In genomic region chr16:75288596-75289120, GRCh38 we compare ENCODE assay signal across 8 cellular contexts. TPM values are rescaled to one million over a fixed set of nuclear protein-coding genes. Genes with fewer than 3 reads are reported as not detected.
DNase-seq lines count a peak whose midpoint lies in the region; ATAC-seq, FAIRE-seq and TF ChIP-seq lines count a peak whose summit lies in the region.

No MANE protein-coding gene starts in this region.

- CTCF ChIA-PET in activated CD4-positive, alpha-beta memory T cell treated with anti-CD3 and anti-CD28 coated beads for 36 hours (lab: Charles Lee) = no interaction called here

- H3K27me3 Mint-ChIP-seq in activated CD4-positive, alpha-beta memory T cell treated with anti-CD3 and anti-CD28 coated beads for 36 hours = peaks cover 6% of the 10 kb centered on the region
- peaks cover 6% of the 10 kb centered on the region for H3K27me3 Mint-ChIP-seq in glutamatergic neuron (ENCODE audit: unreplicated experiment)

- POLR2A ChIA-PET in activated CD4-positive, alpha-beta memory T cell treated with anti-CD3 and anti-CD28 coated beads for 36 hours (lab: Charles Lee) = no interaction called here

- no peaks in the 10 kb centered on the region for H3K9me3 Mint-ChIP-seq in activated CD4-positive, alpha-beta memory T cell treated with anti-CD3 and anti-CD28 coated beads for 36 hours
- H3K9me3 Mint-ChIP-seq in glutamatergic neuron (ENCODE audit: unreplicated experiment) = peaks cover 7% of the 10 kb centered on the region

- ATAC-seq in HG02885 (IDR thresholded peaks at IDR 0.05; ENCODE audit: poor library complexity, unreplicated experiment) (peak; percentile 83), HG03135 (IDR thresholded peaks at IDR 0.05; ENCODE audit: unreplicated experiment) (no peak), HG02678 (IDR thresholded peaks at IDR 0.05; ENCODE audit: unreplicated experiment) (no peak), GM21576 (IDR thresholded peaks at IDR 0.05; ENCODE audit: unreplicated experiment) (no peak)

- peak; percentile 79 for DNase-seq in activated CD4-positive, alpha-beta memory T cell treated with anti-CD3 and anti-CD28 coated beads for 36 hours
- DNase-seq in glutamatergic neuron (no peak), HTR-8/SVneo (ENCODE audit: insufficient read length, low spot score) (no peak)
- DNase-seq in stimulated activated CD8-positive, alpha-beta memory T cell treated with anti-CD3 and anti-CD28 coated beads, Interleukin-2, amount 100 ng/mL, for 1 hour (ENCODE audit: low read depth in 2 of 2) = peak; percentile 11 to 15

- peak overlapping the region; percentile 0 for H3K27ac Mint-ChIP-seq in activated CD4-positive, alpha-beta memory T cell treated with anti-CD3 and anti-CD28 coated beads for 36 hours
- H3K27ac Mint-ChIP-seq in glutamatergic neuron (ENCODE audit: unreplicated experiment) = peak overlapping the region; percentile 92

- H3K36me3 Mint-ChIP-seq in activated CD4-positive, alpha-beta memory T cell treated with anti-CD3 and anti-CD28 coated beads for 36 hours = peaks cover 30% of the 10 kb centered on the region
- no peaks in the 10 kb centered on the region for H3K36me3 Mint-ChIP-seq in glutamatergic neuron (ENCODE audit: unreplicated experiment)

- intact Hi-C loops in activated CD4-positive, alpha-beta memory T cell treated with anti-CD3 and anti-CD28 coated beads for 36 hours (cut with micrococcal nuclease) = no loop called here

- no peak for FAIRE-seq in HTR-8/SVneo (lab: Jason Lieb, UNC)

- no peak for TF ChIP-seq CTCF in glutamatergic neuron (IDR thresholded peaks at IDR 0.05; ENCODE audit: partially characterized antibody, unreplicated experiment)

- peak overlapping the region; percentile 3 for H3K4me3 Mint-ChIP-seq in activated CD4-positive, alpha-beta memory T cell treated with anti-CD3 and anti-CD28 coated beads for 36 hours
- H3K4me3 Mint-ChIP-seq in glutamatergic neuron (ENCODE audit: unreplicated experiment) = peak overlapping the region; percentile 48

- H3K4me1 Mint-ChIP-seq in activated CD4-positive, alpha-beta memory T cell treated with anti-CD3 and anti-CD28 coated beads for 36 hours (ENCODE audit: low read depth) = peaks cover 16% of the 10 kb centered on the region
- peaks cover 22% of the 10 kb centered on the region for H3K4me1 Mint-ChIP-seq in glutamatergic neuron (ENCODE audit: low read depth, unreplicated experiment)

RNA-seq across cellular contexts. Expression of gene BCAR1, which starts 37.2 kb away (rescaled TPM):
- 1 to 10 TPM in 1 of 2 experiments, under 1 TPM in 1; 0.78 to 1.1 TPM for total RNA-seq in activated CD4-positive, alpha-beta memory T cell treated with anti-CD3 and anti-CD28 coated beads for 36 hours
- total RNA-seq in glutamatergic neuron (ENCODE audit: unreplicated experiment) = 212 TPM

Comparison
In these comparisons a context has a peak if more than half of its experiments do, and no peak if none do; other contexts are left out.
1. DNase-seq: peak in activated CD4-positive, alpha-beta memory T cell treated with anti-CD3 and anti-CD28 coated beads for 36 hours (single experiment) and stimulated activated CD8-positive, alpha-beta memory T cell treated with anti-CD3 and anti-CD28 coated beads, Interleukin-2, amount 100 ng/mL, for 1 hour (2 of 2); none in glutamatergic neuron (single experiment) and HTR-8/SVneo (single experiment).
2. RNA of gene BCAR1, which starts 37.2 kb away (total RNA-seq): 212 TPM in glutamatergic neuron (single experiment); 0.78 to 1.1 TPM in activated CD4-positive, alpha-beta memory T cell treated with anti-CD3 and anti-CD28 coated beads for 36 hours; every median in the first group is over 100 times any median in the second.